ENCODE assay signal across 8 cellular contexts in genomic region chr5:180495292-180495691, GRCh38. TPM values are rescaled to one million over a fixed set of nuclear protein-coding genes. Genes with fewer than 3 reads are reported as not detected.
DNase-seq lines count a peak whose midpoint lies in the region; ATAC-seq and TF ChIP-seq lines count a peak whose summit lies in the region.

No MANE protein-coding gene starts in this region.

- ATAC-seq in HG03354 (IDR thresholded peaks at IDR 0.05; ENCODE audit: poor library complexity, severe bottlenecking, unreplicated experiment): no peak

- H4K20me1 ChIP-seq in mammary epithelial cell (ENCODE audit: insufficient read depth, low read length): no peaks in the 10 kb centered on the region

- H2AFZ ChIP-seq in mammary epithelial cell (ENCODE audit: low read depth, low read length): peak overlapping the region; percentile 90

- intact Hi-C loops in A673 (cut with micrococcal nuclease; ENCODE audit: unreplicated experiment) (no loop called here), mammary epithelial cell (cut with micrococcal nuclease) (no loop called here)

- DNase-seq in A673 (ENCODE audit: low spot score) (no peak), mammary epithelial cell (peak; percentile 34), NCI-H146 treated with DMSO at 0.1 percent for 48 hours (lab: John Stamatoyannopoulos, UW; ENCODE audit: unreplicated experiment) (no peak), NCI-H526 treated with DMSO at 0.1 percent for 48 hours (lab: John Stamatoyannopoulos, UW) (no peak), NCI-H510A (lab: John Stamatoyannopoulos, UW) (no peak)

- dilution Hi-C loops in mammary epithelial cell (cut with HindIII; ENCODE audit: low sequenced_read_pairs): no loop called here

- CTCF ChIA-PET in A673 (lab: Charles Lee): no interaction called here
- CTCF ChIA-PET in mammary epithelial cell (lab: Charles Lee; ENCODE audit: low non-redundant PET): no interaction called here

- H3K27ac ChIP-seq in A673 (ENCODE audit: low read depth, low read length, poor library complexity, severe bottlenecking): peak overlapping the region; percentile 98
- H3K27ac ChIP-seq in HUES6 (ENCODE audit: low read depth, low read length): no peak overlapping the region
- H3K27ac ChIP-seq in mammary epithelial cell (ENCODE audit: insufficient read depth, low read depth, low read length): peak overlapping the region; percentile 74

- H3K36me3 ChIP-seq in A673 (ENCODE audit: insufficient read depth, low read length, poor library complexity, severe bottlenecking): peaks cover 20% of the 10 kb centered on the region
- H3K36me3 ChIP-seq in HUES6 (ENCODE audit: control insufficient read depth, insufficient read depth, low read length): peaks cover 37% of the 10 kb centered on the region
- no peaks in the 10 kb centered on the region for H3K36me3 ChIP-seq in mammary epithelial cell (ENCODE audit: insufficient read depth, low read length)

- WGBS in mammary epithelial cell (ENCODE audit: low coverage, missing lambda C conversion rate): 0% methylated on average over 7 of the region's 7 CpGs

- H3K4me3 ChIP-seq in A673 (ENCODE audit: low read depth, low read length, poor library complexity, severe bottlenecking) (peak overlapping the region; percentile 98), HUES6 (ENCODE audit: low read depth, low read length) (peak overlapping the region; percentile 87), mammary epithelial cell (replicated peaks in 1 of 3; ENCODE audit: insufficient read depth in 1 of 3, low read depth in 2 of 3, low read length in 3 of 3) (peak overlapping the region; percentile 90 to 96 (median 92)), mononuclear cell (ENCODE audit: low read length) (peak overlapping the region; percentile 78)

- H3K4me2 ChIP-seq in mammary epithelial cell (ENCODE audit: insufficient read depth, low read depth, low read length): peak overlapping the region; percentile 94

- H3K4me1 ChIP-seq in A673 (ENCODE audit: insufficient read depth, low read length, poor library complexity, severe bottlenecking) (peaks cover 18% of the 10 kb centered on the region), HUES6 (ENCODE audit: control insufficient read depth, insufficient read depth, low read length) (peaks cover 20% of the 10 kb centered on the region; the same call in 1 of the 2 replicates), mammary epithelial cell (ENCODE audit: insufficient read depth, low read length) (peaks cover 31% of the 10 kb centered on the region), mononuclear cell (ENCODE audit: insufficient read depth, low read length) (peaks cover 25% of the 10 kb centered on the region)

- H3K9ac ChIP-seq in HUES6 (ENCODE audit: low read length): peak overlapping the region; percentile 97
- peak overlapping the region; percentile 81 for H3K9ac ChIP-seq in mammary epithelial cell (ENCODE audit: insufficient read depth, low read length)

- in situ Hi-C loops in mammary epithelial cell (cut with MboI; ENCODE audit: low sequenced_read_pairs in 2 of 2): no loop called here

- H3K9me3 ChIP-seq in A673 (ENCODE audit: low read depth, low read length, poor library complexity, severe bottlenecking) (no peaks in the 10 kb centered on the region), HUES6 (ENCODE audit: control insufficient read depth, insufficient read depth, low read depth, low read length) (no peaks in the 10 kb centered on the region; the same call in 1 of the 2 replicates), mammary epithelial cell (replicated peaks; ENCODE audit: insufficient read depth, low read length) (no peaks in the 10 kb centered on the region), mononuclear cell (ENCODE audit: low read depth, low read length) (no peaks in the 10 kb centered on the region)

- POLR2A ChIA-PET in A673 (lab: Charles Lee; ENCODE audit: low non-redundant PET): no interaction called here

- BruUV-seq in A673 (replicated peaks; lab: Mats Ljungman, UMichigan): TSS peak; percentile 46
- BruUV-seq in mammary epithelial cell (replicated peaks; lab: Mats Ljungman, UMichigan): no TSS peak

- no peak for TF ChIP-seq CTCF in A673 (conservative IDR thresholded peaks at IDR 0.05; ENCODE audit: low read depth, low read length)
- TF ChIP-seq CTCF in mammary epithelial cell (conservative IDR thresholded peaks at IDR 0.05 in 1 of 2, IDR thresholded peaks at IDR 0.05 in 1 of 2; ENCODE audit: extremely low read depth in 1 of 2, insufficient read depth in 1 of 2, low read depth in 1 of 2, low read length in 2 of 2): no peak

- H3K27me3 ChIP-seq in A673 (replicated peaks; ENCODE audit: insufficient read depth, low read depth, low read length, poor library complexity): no peaks in the 10 kb centered on the region
- H3K27me3 ChIP-seq in HUES6 (ENCODE audit: control insufficient read depth, insufficient read depth, low read length): no peaks in the 10 kb centered on the region
- no peaks in the 10 kb centered on the region for H3K27me3 ChIP-seq in mammary epithelial cell (ENCODE audit: insufficient read depth, low read length)
- no peaks in the 10 kb centered on the region for H3K27me3 ChIP-seq in mononuclear cell (ENCODE audit: insufficient read depth, low read length)

- peaks cover 61% of the 10 kb centered on the region for H3K79me2 ChIP-seq in mammary epithelial cell (ENCODE audit: insufficient read depth, low read length)

RNA-seq across cellular contexts. Expression of gene CNOT6, which starts 1.1 kb away (rescaled TPM):
- total RNA-seq in A673 (2021): 60.9 and 61.6 TPM in 2 replicates
- 10 to 100 TPM; 21.0 to 38.7 TPM for total RNA-seq in mammary epithelial cell
- 16.9 TPM for polyA plus RNA-seq in mammary epithelial cell
- 129 TPM for polyA minus RNA-seq in mammary epithelial cell
- total RNA-seq in mononuclear cell: 8.1 TPM
